In genomic region chr2:231680992-231681852, GRCh38 we compare ENCODE assay signal across 1 cellular context.
TF ChIP-seq lines count a peak whose summit lies in the region.

No MANE protein-coding gene starts in this region.

TF ChIP-seq in HepG2, 621 proteins besides CTCF, POLR2A, EP300 and RAD21 (continued from another document and continues in another):
- no peak for TF ChIP-seq ZNF33A (CRISPR knock-in tag; IDR thresholded peaks at IDR 0.05; ENCODE audit: borderline replicate concordance)
- TF ChIP-seq E2F5 (CRISPR knock-in tag; conservative IDR thresholded peaks at IDR 0.05): peak; percentile 80
- peak; percentile 12; the same call in 1 of the 2 replicates for TF ChIP-seq HMGXB3 (CRISPR knock-in tag; IDR thresholded peaks at IDR 0.05; ENCODE audit: borderline replicate concordance)
- peak; percentile 66 for TF ChIP-seq ZNF225 (CRISPR knock-in tag; IDR thresholded peaks at IDR 0.05)
- no peak for TF ChIP-seq GABPA (IDR thresholded peaks at IDR 0.05; ENCODE audit: low read depth, low read length)
- 0 out of 2 replicates have a peak, but pooled peaks have one; percentile 16 for TF ChIP-seq GABPA (CRISPR knock-in tag; IDR thresholded peaks at IDR 0.05; ENCODE audit: low read depth)
- no peak; the same call in 1 of the 2 replicates for TF ChIP-seq ZNF800 (CRISPR knock-in tag; IDR thresholded peaks at IDR 0.05)
- peak; percentile 45; the same call in 1 of the 2 replicates for TF ChIP-seq ZNF709 (CRISPR knock-in tag; IDR thresholded peaks at IDR 0.05)
- peak; percentile 39; the same call in 1 of the 2 replicates for TF ChIP-seq KDM4B (CRISPR knock-in tag; IDR thresholded peaks at IDR 0.05)
- peak; percentile 92 for TF ChIP-seq NCOR1 (IDR thresholded peaks at IDR 0.05; ENCODE audit: borderline replicate concordance, low read length)
- TF ChIP-seq ZMAT3 (CRISPR knock-in tag; conservative IDR thresholded peaks at IDR 0.05): peak; percentile 44
- TF ChIP-seq ZFY (CRISPR knock-in tag; IDR thresholded peaks at IDR 0.05): peak; percentile 98
- no peak for TF ChIP-seq ZNF891 (CRISPR knock-in tag; IDR thresholded peaks at IDR 0.05)
- peak; percentile 56 for TF ChIP-seq ZNF331 (CRISPR knock-in tag; IDR thresholded peaks at IDR 0.05)
- TF ChIP-seq ZNF773 (CRISPR knock-in tag; IDR thresholded peaks at IDR 0.05; ENCODE audit: borderline replicate concordance): peak; percentile 40; the same call in 1 of the 2 replicates
- peak; percentile 88; the same call in 1 of the 2 replicates for TF ChIP-seq RNF2 (conservative IDR thresholded peaks at IDR 0.05; ENCODE audit: low read depth)
- peak; percentile 76; the same call in 1 of the 2 replicates for TF ChIP-seq PPARG (CRISPR knock-in tag; conservative IDR thresholded peaks at IDR 0.05)
- peak; percentile 71 for TF ChIP-seq CREBL2 (CRISPR knock-in tag; IDR thresholded peaks at IDR 0.05; ENCODE audit: borderline replicate concordance)
- TF ChIP-seq ZNF142 (CRISPR knock-in tag; IDR thresholded peaks at IDR 0.05): peak; percentile 84
- no peak for TF ChIP-seq ZNF512 (CRISPR knock-in tag; IDR thresholded peaks at IDR 0.05)
- peak; percentile 55 for TF ChIP-seq NFKBIZ (CRISPR knock-in tag; IDR thresholded peaks at IDR 0.05)
- peak; percentile 90; the same call in 1 of the 2 replicates for TF ChIP-seq ZSCAN5A (CRISPR knock-in tag; IDR thresholded peaks at IDR 0.05; ENCODE audit: borderline replicate concordance)
- peak; percentile 86 for TF ChIP-seq ZNF761 (CRISPR knock-in tag; conservative IDR thresholded peaks at IDR 0.05)
- TF ChIP-seq MBD4 (IDR thresholded peaks at IDR 0.05; ENCODE audit: borderline replicate concordance, low read length): no peak
- TF ChIP-seq PAF1 (CRISPR knock-in tag; IDR thresholded peaks at IDR 0.05): 0 out of 2 replicates have a peak, but pooled peaks have one; percentile 24
- peak; percentile 52 for TF ChIP-seq HNRNPK (IDR thresholded peaks at IDR 0.05; ENCODE audit: low read depth, low read length, poor library complexity, severe bottlenecking)
- peak; percentile 55; the same call in 1 of the 2 replicates for TF ChIP-seq DRAP1 (CRISPR knock-in tag; IDR thresholded peaks at IDR 0.05)
- TF ChIP-seq SRY (CRISPR knock-in tag; IDR thresholded peaks at IDR 0.05): peak; percentile 86; the same call in 1 of the 2 replicates
- TF ChIP-seq ZNF567 (CRISPR knock-in tag; IDR thresholded peaks at IDR 0.05; ENCODE audit: borderline replicate concordance): peak; percentile 91; the same call in 1 of the 2 replicates
- peak; percentile 85 for TF ChIP-seq NFYB (CRISPR knock-in tag; IDR thresholded peaks at IDR 0.05)
- TF ChIP-seq MIER3 (CRISPR knock-in tag; IDR thresholded peaks at IDR 0.05; ENCODE audit: borderline replicate concordance): no peak
- no peak for TF ChIP-seq ZSCAN12 (CRISPR knock-in tag; IDR thresholded peaks at IDR 0.05)
- TF ChIP-seq ZNF598 (CRISPR knock-in tag; IDR thresholded peaks at IDR 0.05; ENCODE audit: borderline replicate concordance): peak; percentile 52; the same call in 1 of the 2 replicates
- peak; percentile 60 for TF ChIP-seq RXRB (CRISPR knock-in tag; IDR thresholded peaks at IDR 0.05; ENCODE audit: borderline replicate concordance)
- TF ChIP-seq HNF1A (IDR thresholded peaks at IDR 0.05; ENCODE audit: low read depth): no peak
- 0 out of 2 replicates have a peak, but pooled peaks have one; percentile 53 for TF ChIP-seq HNF1A (CRISPR knock-in tag; IDR thresholded peaks at IDR 0.05; ENCODE audit: borderline replicate concordance)
- TF ChIP-seq REPIN1 (CRISPR knock-in tag; IDR thresholded peaks at IDR 0.05; ENCODE audit: borderline replicate concordance, low read depth): peak; percentile 31; the same call in 1 of the 2 replicates
- TF ChIP-seq JARID2 (CRISPR knock-in tag; IDR thresholded peaks at IDR 0.05; ENCODE audit: insufficient replicate concordance): no peak
